In the genomic region with DNA sequence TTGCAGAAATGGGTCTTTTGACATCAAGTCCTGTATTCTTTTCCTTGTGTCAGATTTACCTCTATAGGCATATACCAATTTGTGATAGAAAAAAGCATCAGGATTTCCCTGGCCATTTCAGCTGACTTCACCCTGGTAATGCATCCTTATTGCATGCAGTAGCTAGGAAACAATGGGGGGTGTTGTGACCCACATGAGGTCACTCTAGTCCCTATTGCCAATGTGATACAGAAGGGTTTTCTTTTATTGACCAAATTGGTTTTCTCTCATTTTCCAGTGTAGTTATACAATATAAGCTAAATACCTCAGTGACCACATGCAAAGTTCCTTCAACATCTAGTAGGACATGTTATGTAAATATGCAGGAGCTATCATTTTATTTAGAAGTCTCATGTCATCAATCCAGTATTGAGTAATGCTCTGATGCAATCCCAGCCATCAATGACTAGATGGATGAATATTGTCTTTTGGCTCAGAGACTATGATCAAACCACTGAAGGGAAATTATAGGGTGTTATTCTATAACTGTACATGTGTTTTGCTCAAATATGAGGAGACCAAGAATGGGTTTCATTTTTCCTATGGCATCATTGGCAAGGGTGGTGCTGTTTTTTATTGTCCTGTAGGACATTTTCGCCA, we compare ENCODE assay signal across 1 cellular context.
TF ChIP-seq lines count a peak whose summit lies in the region.

No MANE protein-coding gene starts in this region.

TF ChIP-seq in HepG2, 621 proteins besides CTCF, POLR2A, EP300 and RAD21 (continued from another document):
- TF ChIP-seq, protein P1, sequence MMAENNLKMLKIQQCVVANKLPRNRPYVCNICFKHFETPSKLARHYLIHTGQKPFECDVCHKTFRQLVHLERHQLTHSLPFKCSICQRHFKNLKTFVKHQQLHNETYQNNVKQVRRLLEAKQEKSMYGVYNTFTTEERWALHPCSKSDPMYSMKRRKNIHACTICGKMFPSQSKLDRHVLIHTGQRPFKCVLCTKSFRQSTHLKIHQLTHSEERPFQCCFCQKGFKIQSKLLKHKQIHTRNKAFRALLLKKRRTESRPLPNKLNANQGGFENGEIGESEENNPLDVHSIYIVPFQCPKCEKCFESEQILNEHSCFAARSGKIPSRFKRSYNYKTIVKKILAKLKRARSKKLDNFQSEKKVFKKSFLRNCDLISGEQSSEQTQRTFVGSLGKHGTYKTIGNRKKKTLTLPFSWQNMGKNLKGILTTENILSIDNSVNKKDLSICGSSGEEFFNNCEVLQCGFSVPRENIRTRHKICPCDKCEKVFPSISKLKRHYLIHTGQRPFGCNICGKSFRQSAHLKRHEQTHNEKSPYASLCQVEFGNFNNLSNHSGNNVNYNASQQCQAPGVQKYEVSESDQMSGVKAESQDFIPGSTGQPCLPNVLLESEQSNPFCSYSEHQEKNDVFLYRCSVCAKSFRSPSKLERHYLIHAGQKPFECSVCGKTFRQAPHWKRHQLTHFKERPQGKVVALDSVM (CRISPR knock-in tag; IDR thresholded peaks at IDR 0.05): no peak
- TF ChIP-seq, protein P2, sequence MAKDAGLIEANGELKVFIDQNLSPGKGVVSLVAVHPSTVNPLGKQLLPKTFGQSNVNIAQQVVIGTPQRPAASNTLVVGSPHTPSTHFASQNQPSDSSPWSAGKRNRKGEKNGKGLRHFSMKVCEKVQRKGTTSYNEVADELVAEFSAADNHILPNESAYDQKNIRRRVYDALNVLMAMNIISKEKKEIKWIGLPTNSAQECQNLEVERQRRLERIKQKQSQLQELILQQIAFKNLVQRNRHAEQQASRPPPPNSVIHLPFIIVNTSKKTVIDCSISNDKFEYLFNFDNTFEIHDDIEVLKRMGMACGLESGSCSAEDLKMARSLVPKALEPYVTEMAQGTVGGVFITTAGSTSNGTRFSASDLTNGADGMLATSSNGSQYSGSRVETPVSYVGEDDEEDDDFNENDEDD (CRISPR knock-in tag; IDR thresholded peaks at IDR 0.05; ENCODE audit: borderline replicate concordance): no peak
- no peak for TF ChIP-seq ZNF552 (CRISPR knock-in tag; IDR thresholded peaks at IDR 0.05; ENCODE audit: borderline replicate concordance)
